Comparison of ENCODE assay signal across 27 cellular contexts in the genomic region with DNA sequence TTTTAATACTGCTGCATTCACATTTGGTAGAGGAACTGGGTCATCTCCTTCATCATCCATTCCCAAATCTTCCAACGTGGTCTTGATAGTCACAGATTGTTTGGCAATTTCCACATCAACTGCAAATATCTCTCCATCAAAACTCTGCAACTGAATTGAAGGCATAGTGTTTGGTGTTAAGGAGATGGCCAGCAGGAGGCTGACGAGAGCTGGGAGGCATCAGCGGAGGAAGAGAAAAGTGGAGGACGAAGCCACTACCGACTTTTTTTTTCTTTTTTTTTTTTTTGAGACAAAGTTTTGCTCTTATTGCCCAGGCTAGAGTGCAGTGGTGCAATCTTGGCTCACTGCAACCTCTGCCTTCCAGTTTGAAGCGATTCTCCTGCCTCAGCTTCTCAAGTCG.
"Had no signal": no experiment of that assay in that cellular context is flagged by ENCODE, and none has a peak within 500 bp of the region (broad histone marks: within the 10 kb centered on the region; RNA-seq: fewer than 3 reads in every experiment).

No MANE protein-coding gene starts in this region.

- H3K4me3 Mint-ChIP-seq: naive thymus-derived CD8-positive, alpha-beta T cell; nephron progenitor cell; stimulated activated memory B cell treated with anti-CD40 and anti-IgM and Interleukin-4, amounts not matched to agents 10 μg/mL and 1 μg/mL and 100 μg/mL, for 72 hours; type B pancreatic cell had no signal

- ATAC-seq: heart right ventricle; left ventricle myocardium superior; lower lobe of right lung; naive thymus-derived CD8-positive, alpha-beta T cell; psoas muscle; right cardiac atrium; stimulated activated memory B cell treated with anti-CD40 and anti-IgM and Interleukin-4, amounts not matched to agents 10 μg/mL and 1 μg/mL and 100 μg/mL, for 72 hours; stimulated activated naive CD8-positive, alpha-beta T cell treated with anti-CD3 and anti-CD28 coated beads, Interleukin-15, Interleukin-2, amounts not matched to agents 100 U/mL and 50 U/mL, for 24 hours had no signal

- H3K36me3 ChIP-seq: lower lobe of right lung, ovary had no signal

- H3K4me1 ChIP-seq: esophagus squamous epithelium, heart right ventricle, lower lobe of right lung, psoas muscle, sigmoid colon, spleen, testis, tibial artery had no signal

- H3K9me3 Mint-ChIP-seq: naive thymus-derived CD8-positive, alpha-beta T cell; nephron progenitor cell; stimulated activated memory B cell treated with anti-CD40 and anti-IgM and Interleukin-4, amounts not matched to agents 10 μg/mL and 1 μg/mL and 100 μg/mL, for 72 hours; type B pancreatic cell had no signal

- H3K9me3 ChIP-seq: esophagus squamous epithelium, heart right ventricle, lower lobe of right lung, ovary, psoas muscle, sigmoid colon, spleen, testis, tibial artery had no signal

- H3K4me1 Mint-ChIP-seq: stimulated activated memory B cell treated with anti-CD40 and anti-IgM and Interleukin-4, amounts not matched to agents 10 μg/mL and 1 μg/mL and 100 μg/mL, for 72 hours had no signal

- H3K27me3 ChIP-seq: esophagus squamous epithelium, heart right ventricle, ovary, sigmoid colon, spleen, testis, tibial artery had no signal

- H3K27ac Mint-ChIP-seq: stimulated activated memory B cell treated with anti-CD40 and anti-IgM and Interleukin-4, amounts not matched to agents 10 μg/mL and 1 μg/mL and 100 μg/mL, for 72 hours; type B pancreatic cell had no signal

- DNase-seq: dermis blood vessel endothelial cell; effector memory CD4-positive, alpha-beta T cell; erythroblast; esophagus squamous epithelium; foreskin melanocyte; glutamatergic neuron; heart right ventricle; hippocampal formation; left ventricle myocardium superior; lower lobe of right lung; naive thymus-derived CD8-positive, alpha-beta T cell; nephron progenitor cell; occipital lobe; ovary; posterior cingulate gyrus; psoas muscle; right cardiac atrium; sigmoid colon; spleen; stimulated activated CD4-positive, alpha-beta T cell treated with anti-CD3 and anti-CD28 coated beads, Interleukin-4, amount 100 ng/mL, for 4 hours; stimulated activated naive CD8-positive, alpha-beta T cell treated with anti-CD3 and anti-CD28 coated beads, Interleukin-15, Interleukin-2, amounts not matched to agents 100 U/mL and 50 U/mL, for 24 hours; substantia nigra; testis; tibial artery had no signal

- H3K4me3 ChIP-seq: coronary artery, esophagus squamous epithelium, heart right ventricle, lower lobe of right lung, ovary, psoas muscle, sigmoid colon, spleen, testis, tibial artery had no signal

- H3K27me3 Mint-ChIP-seq: naive thymus-derived CD8-positive, alpha-beta T cell; stimulated activated memory B cell treated with anti-CD40 and anti-IgM and Interleukin-4, amounts not matched to agents 10 μg/mL and 1 μg/mL and 100 μg/mL, for 72 hours; type B pancreatic cell had no signal

- H3K27ac ChIP-seq: coronary artery, esophagus squamous epithelium, heart right ventricle, lower lobe of right lung, ovary, psoas muscle, sigmoid colon, spleen, testis, tibial artery had no signal
